ENCODE assay signal across 13 cellular contexts in genomic region chr3:128050597-128050996, GRCh38. TPM values are rescaled to one million over a fixed set of nuclear protein-coding genes. Genes with fewer than 3 reads are reported as not detected.
DNase-seq lines count a peak whose midpoint lies in the region; ATAC-seq and TF ChIP-seq lines count a peak whose summit lies in the region.
"Had no signal": no experiment of that assay in that cellular context is flagged by ENCODE, and none has a peak within 500 bp of the region (broad histone marks: within the 10 kb centered on the region; RNA-seq: fewer than 3 reads in every experiment).

No MANE protein-coding gene starts in this region.

- H3K27me3 ChIP-seq in KMS-11 (ENCODE audit: insufficient read depth, low read depth) (no peaks in the 10 kb centered on the region), osteoblast (ENCODE audit: insufficient read depth, low read length) (peaks cover 13% of the 10 kb centered on the region)
- H3K27me3 ChIP-seq: testis had no signal

- ATAC-seq in HG03354 (IDR thresholded peaks at IDR 0.05; ENCODE audit: poor library complexity, severe bottlenecking, unreplicated experiment) (no peak), GM21737 (IDR thresholded peaks at IDR 0.05; ENCODE audit: unreplicated experiment) (no peak)
- ATAC-seq: activated CD4-positive, alpha-beta T cell treated with anti-CD3 and anti-CD28 coated beads for 36 hours; activated naive CD8-positive, alpha-beta T cell treated with anti-CD3 and anti-CD28 coated beads, Interleukin-2, amount 50 U/mL, for 24 hours had no signal

- H3K36me3 ChIP-seq in KMS-11 (ENCODE audit: insufficient read depth) = peaks cover 10% of the 10 kb centered on the region; the same call in 1 of the 2 replicates
- H3K36me3 ChIP-seq in osteoblast (ENCODE audit: insufficient read depth, low read length) = peaks cover 21% of the 10 kb centered on the region

- H3K4me1 ChIP-seq in KMS-11 (ENCODE audit: low read depth, poor library complexity, severe bottlenecking) (peaks cover 32% of the 10 kb centered on the region), osteoblast (ENCODE audit: insufficient read depth, low read length) (peaks cover 34% of the 10 kb centered on the region)

- no peaks in the 10 kb centered on the region for H3K27me3 Mint-ChIP-seq in activated T-cell treated with anti-CD3 and anti-CD28 coated beads, Interleukin-2, amount 50 U/mL, for 24 hours
- H3K27me3 Mint-ChIP-seq: activated CD4-positive, alpha-beta T cell treated with anti-CD3 and anti-CD28 coated beads for 36 hours had no signal

- H2AFZ ChIP-seq in KMS-11 (ENCODE audit: low read depth) (no peak overlapping the region; the same call in 1 of the 2 replicates), osteoblast (ENCODE audit: low read length) (no peak overlapping the region)

- H3K4me3 ChIP-seq in KMS-11 (IDR thresholded peaks at IDR 0.05; ENCODE audit: insufficient read depth, low read depth, low read length) (no peak overlapping the region), osteoblast (ENCODE audit: insufficient read depth, low read length) (no peak overlapping the region)

- H3K4me2 ChIP-seq in KMS-11 (0 out of 2 replicates have a peak overlapping the region, but pooled peaks have one; percentile 97), osteoblast (ENCODE audit: insufficient read depth, low read length) (peak overlapping the region; percentile 99)

- H3K79me2 ChIP-seq in KMS-11 (ENCODE audit: insufficient read depth, low read depth) (peaks cover 33% of the 10 kb centered on the region), osteoblast (ENCODE audit: insufficient read depth, low read length) (peaks cover 39% of the 10 kb centered on the region)

- peaks cover 36% of the 10 kb centered on the region for H3K4me1 Mint-ChIP-seq in activated T-cell treated with anti-CD3 and anti-CD28 coated beads, Interleukin-2, amount 50 U/mL, for 24 hours (ENCODE audit: low read depth)

- H3K27ac Mint-ChIP-seq in activated T-cell treated with anti-CD3 and anti-CD28 coated beads, Interleukin-2, amount 50 U/mL, for 24 hours = no peak overlapping the region

- peak overlapping the region; percentile 93 for H3K4me3 Mint-ChIP-seq in activated T-cell treated with anti-CD3 and anti-CD28 coated beads, Interleukin-2, amount 50 U/mL, for 24 hours

- H3K9me3 ChIP-seq in osteoblast (ENCODE audit: low read depth, low read length) = no peaks in the 10 kb centered on the region
- H3K9me3 ChIP-seq: testis had no signal

- in situ Hi-C loops in ACHN (cut with HindIII; ENCODE audit: low pct_ligation_motif_present, low pct_unique_long_range_greater_than_20kb, low sequenced_read_pairs) = no loop called here

- TF ChIP-seq CTCF in KMS-11 (conservative IDR thresholded peaks at IDR 0.05; ENCODE audit: low read depth, low read length) = no peak
- TF ChIP-seq CTCF in osteoblast (IDR thresholded peaks at IDR 0.05; ENCODE audit: extremely low read depth, low read depth, low read length) = no peak

- H3K36me3 Mint-ChIP-seq in activated T-cell treated with anti-CD3 and anti-CD28 coated beads, Interleukin-2, amount 50 U/mL, for 24 hours (ENCODE audit: low read depth) = peaks cover 38% of the 10 kb centered on the region

- DNase-seq in activated T-cell treated with anti-CD3 and anti-CD28 coated beads, Interleukin-2, amount 50 U/mL, for 24 hours = no peak
- no peak for DNase-seq in activated T-cell treated with anti-CD3 and anti-CD28 coated beads, Interleukin-2, amount 50 U/mL, for 1 hour
- DNase-seq in epithelial cell of prostate (ENCODE audit: low read depth, low spot score) (no peak), osteoblast (ENCODE audit: insufficient read length, low spot score, missing footprints) (no peak), ACHN (no peak)
- DNase-seq: activated CD4-positive, alpha-beta T cell treated with anti-CD3 and anti-CD28 coated beads for 36 hours; activated naive CD8-positive, alpha-beta T cell treated with anti-CD3 and anti-CD28 coated beads, Interleukin-2, amount 50 U/mL, for 24 hours; NCI-H2081 treated with DMSO at 0.1 percent for 48 hours; NCI-H69; testis had no signal

- H3K9ac ChIP-seq in KMS-11 = no peak overlapping the region

- peaks cover 11% of the 10 kb centered on the region; the same call in 1 of the 2 replicates for H4K20me1 ChIP-seq in KMS-11 (ENCODE audit: insufficient read depth)
- H4K20me1 ChIP-seq in osteoblast (ENCODE audit: insufficient read depth, low read length) = peaks cover 27% of the 10 kb centered on the region

- no peak overlapping the region for H3K27ac ChIP-seq in KMS-11
- peak overlapping the region; percentile 89 for H3K27ac ChIP-seq in epithelial cell of prostate
- no peak overlapping the region for H3K27ac ChIP-seq in osteoblast (ENCODE audit: low read depth, low read length)

- no peaks in the 10 kb centered on the region for H3K9me3 Mint-ChIP-seq in activated T-cell treated with anti-CD3 and anti-CD28 coated beads, Interleukin-2, amount 50 U/mL, for 24 hours
- H3K9me3 Mint-ChIP-seq: activated naive CD8-positive, alpha-beta T cell treated with anti-CD3 and anti-CD28 coated beads, Interleukin-2, amount 50 U/mL, for 24 hours had no signal

RNA-seq across cellular contexts. Expression of gene SEC61A1, which starts 1.6 kb away (rescaled TPM):
- total RNA-seq in osteoblast = 350 and 355 TPM in 2 replicates
